ENCODE assay signal across 24 cellular contexts in the genomic region with DNA sequence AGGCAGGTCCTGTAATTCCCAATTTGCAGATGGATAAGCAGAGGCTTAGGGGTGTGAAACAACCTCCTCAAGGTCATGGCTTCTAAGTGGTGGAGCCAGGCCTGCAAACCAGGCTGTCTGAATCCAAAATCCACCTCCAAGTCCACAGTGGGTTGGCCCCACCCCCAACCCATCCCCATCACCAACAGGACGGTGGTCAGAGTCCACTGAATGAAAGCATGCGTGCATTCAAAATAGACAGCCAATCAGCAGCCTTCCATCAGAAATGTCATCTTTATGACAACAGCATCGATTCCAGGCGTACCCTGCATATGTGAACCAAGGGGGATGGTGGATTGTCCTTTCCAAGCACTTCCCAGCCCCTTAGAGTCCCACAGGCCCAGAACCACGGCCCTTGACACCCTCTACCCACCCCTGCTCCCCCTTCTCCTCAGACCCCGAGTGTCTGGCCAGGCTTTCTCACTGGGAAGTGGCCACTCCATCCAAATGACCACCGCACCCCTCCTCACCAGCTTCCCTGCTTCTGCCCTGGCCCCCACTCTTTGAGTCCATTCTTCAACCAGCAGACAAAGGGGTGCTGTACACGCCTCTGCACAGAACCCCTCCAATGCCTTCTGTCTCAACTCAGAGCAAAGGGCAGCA.
"Had no signal": no experiment of that assay in that cellular context is flagged by ENCODE, and none has a peak within 500 bp of the region (broad histone marks: within the 10 kb centered on the region; RNA-seq: fewer than 3 reads in every experiment).

No MANE protein-coding gene starts in this region.

- DNase-seq: colonic mucosa; effector memory CD8-positive, alpha-beta T cell; foreskin fibroblast; heart left ventricle; left cardiac atrium; left lung; mesenchymal stem cell; midbrain; naive thymus-derived CD4-positive, alpha-beta T cell; stimulated activated CD4-positive, alpha-beta T cell treated with anti-CD3 and anti-CD28 coated beads, Interleukin-15, amount 100 ng/mL, for 24 hours; stimulated activated CD4-positive, alpha-beta T cell treated with anti-CD3 and anti-CD28 coated beads, Interleukin-2, amount 100 ng/mL, for 48 hours; stimulated activated naive B cell treated with anti-CD40 and anti-IgM and Interleukin-4, amounts not matched to agents 10 μg/mL and 1 μg/mL and 100 μg/mL, for 72 hours; transverse colon; uterus had no signal

- H3K4me1 ChIP-seq: colonic mucosa, prostate gland had no signal

- ATAC-seq: effector memory CD8-positive, alpha-beta T cell; esophagus mucosa; gastroesophageal sphincter; heart left ventricle; left cardiac atrium; left lung; naive thymus-derived CD4-positive, alpha-beta T cell; stimulated activated naive B cell treated with anti-CD40 and anti-IgM and Interleukin-4, amounts not matched to agents 10 μg/mL and 1 μg/mL and 100 μg/mL, for 72 hours; upper lobe of right lung had no signal

- H3K79me2 ChIP-seq: hepatocyte had no signal

- H3K4me2 ChIP-seq: hepatocyte, neural progenitor cell had no signal

- H3K9ac ChIP-seq: neural progenitor cell had no signal

- H2AFZ ChIP-seq: hepatocyte, neural progenitor cell had no signal

- H3K27ac ChIP-seq: colonic mucosa, epithelial cell of prostate, gastroesophageal sphincter, heart left ventricle, hepatocyte, left lung, neural progenitor cell, prostate gland, right atrium auricular region, skin epidermis, thoracic aorta, transverse colon, upper lobe of right lung, uterus had no signal

- H3K4me3 ChIP-seq: colonic mucosa, gastroesophageal sphincter, heart left ventricle, hepatocyte, left lung, neural progenitor cell, prostate gland, right atrium auricular region, skin epidermis, thoracic aorta, transverse colon, upper lobe of right lung, uterus had no signal

- H3K36me3 ChIP-seq: colonic mucosa, gastroesophageal sphincter, heart left ventricle, left lung, neural progenitor cell, prostate gland, right atrium auricular region, thoracic aorta, transverse colon, upper lobe of right lung, uterus had no signal

- H3K27me3 ChIP-seq: colonic mucosa, heart left ventricle, hepatocyte, neural progenitor cell, right atrium auricular region, transverse colon, upper lobe of right lung, uterus had no signal

- H3K9me3 ChIP-seq: colonic mucosa, gastroesophageal sphincter, heart left ventricle, left lung, prostate gland, right atrium auricular region, thoracic aorta, transverse colon, upper lobe of right lung, uterus had no signal
